Comparison of ENCODE assay signal across 1 cellular context in genomic region chr3:158788446-158788845, GRCh38.
TF ChIP-seq lines count a peak whose summit lies in the region.

No MANE protein-coding gene starts in this region.

TF ChIP-seq in A549, 52 proteins besides CTCF, POLR2A, EP300 and RAD21 (continued from another document):
- TF ChIP-seq ESRRA (IDR thresholded peaks at IDR 0.05; ENCODE audit: borderline replicate concordance, low read length): peak; percentile 81; the same call in 1 of the 2 replicates
- TF ChIP-seq FOXS1 (CRISPR knock-in tag; IDR thresholded peaks at IDR 0.05): peak; percentile 62; the same call in 1 of the 2 replicates
- no peak for TF ChIP-seq BCL3 (IDR thresholded peaks at IDR 0.05)
- TF ChIP-seq FOSL2 (IDR thresholded peaks at IDR 0.05): peak; percentile 63
- peak; percentile 86 for TF ChIP-seq FOSL2 (CRISPR knock-in tag; IDR thresholded peaks at IDR 0.05)
